In genomic region chr2:179096090-179096489, GRCh38 we compare ENCODE assay signal across 8 cellular contexts. TPM values are rescaled to one million over a fixed set of nuclear protein-coding genes. Genes with fewer than 3 reads are reported as not detected.
DNase-seq lines count a peak whose midpoint lies in the region; ATAC-seq and TF ChIP-seq lines count a peak whose summit lies in the region.
"Had no signal": no experiment of that assay in that cellular context is flagged by ENCODE, and none has a peak within 500 bp of the region (broad histone marks: within the 10 kb centered on the region; RNA-seq: fewer than 3 reads in every experiment).

No MANE protein-coding gene starts in this region.

- no peaks in the 10 kb centered on the region for H3K36me3 Mint-ChIP-seq in immature natural killer cell

- intact Hi-C loops in gastrocnemius medialis (cut with DNase I; ENCODE audit: low total_unique reads) = no loop called here

- H3K36me3 ChIP-seq in KMS-11 (ENCODE audit: insufficient read depth) (no peaks in the 10 kb centered on the region), gastrocnemius medialis (no peaks in the 10 kb centered on the region)

- H2AFZ ChIP-seq in KMS-11 (ENCODE audit: low read depth) = peak overlapping the region; percentile 31; the same call in 1 of the 2 replicates

- peaks cover 8 to 20% of the 10 kb centered on the region in 2 donors for H3K4me1 Mint-ChIP-seq in immature natural killer cell

- H3K27ac Mint-ChIP-seq in immature natural killer cell = no peak overlapping the region
- H3K27ac Mint-ChIP-seq: dendritic cell treated with granulocyte-macrophage colony-stimulating factor and Interleukin-4, amounts not matched to agents 40 ng/mL and 50 ng/mL, for 4 days had no signal

- ATAC-seq in GM18867 (IDR thresholded peaks at IDR 0.05; ENCODE audit: unreplicated experiment) (peak; percentile 98), GM21576 (IDR thresholded peaks at IDR 0.05; ENCODE audit: unreplicated experiment) (peak; percentile 97), left lobe of liver (no peak), gastrocnemius medialis (no peak)

- no peak for TF ChIP-seq CTCF in KMS-11 (conservative IDR thresholded peaks at IDR 0.05; ENCODE audit: low read depth, low read length)
- no peak for TF ChIP-seq CTCF in gastrocnemius medialis (IDR thresholded peaks at IDR 0.05 in 4 of 5, conservative IDR thresholded peaks at IDR 0.05 in 1 of 5)

- no peak overlapping the region for H3K9ac ChIP-seq in KMS-11

- H3K9me3 ChIP-seq in gastrocnemius medialis = no peaks in the 10 kb centered on the region

- H3K4me3 ChIP-seq in KMS-11 (IDR thresholded peaks at IDR 0.05; ENCODE audit: insufficient read depth, low read depth, low read length) = no peak overlapping the region
- no peak overlapping the region for H3K4me3 ChIP-seq in gastrocnemius medialis

- H3K4me2 ChIP-seq in KMS-11 = peak overlapping the region; percentile 49

- no peaks in the 10 kb centered on the region for H3K79me2 ChIP-seq in KMS-11 (ENCODE audit: insufficient read depth, low read depth)

- H3K9me3 Mint-ChIP-seq in immature natural killer cell = peaks cover 0 to 3% (median 2%) of the 10 kb centered on the region in 6 donors

- peak overlapping the region in 2 of 5 donors; percentile 10 to 14 for H3K4me3 Mint-ChIP-seq in immature natural killer cell
- H3K4me3 Mint-ChIP-seq: dendritic cell treated with granulocyte-macrophage colony-stimulating factor and Interleukin-4, amounts not matched to agents 40 ng/mL and 50 ng/mL, for 4 days had no signal

- H3K27ac ChIP-seq in KMS-11 = peak overlapping the region; percentile 47
- H3K27ac ChIP-seq in gastrocnemius medialis = no peak overlapping the region

- peaks cover 0 to 2% (median 0%) of the 10 kb centered on the region in 3 donors for H3K27me3 Mint-ChIP-seq in immature natural killer cell (ENCODE audit: low read depth in 3 of 3)
- H3K27me3 Mint-ChIP-seq: dendritic cell treated with granulocyte-macrophage colony-stimulating factor and Interleukin-4, amounts not matched to agents 40 ng/mL and 50 ng/mL, for 4 days had no signal

- H3K4me1 ChIP-seq in KMS-11 (ENCODE audit: low read depth, poor library complexity, severe bottlenecking) (peaks cover 85% of the 10 kb centered on the region), gastrocnemius medialis (no peaks in the 10 kb centered on the region)

- peak; percentile 5 to 28 (median 28) for DNase-seq in immature natural killer cell
- no peak for DNase-seq in epidermal melanocyte (ENCODE audit: insufficient read length, low spot score)
- DNase-seq in left lobe of liver (ENCODE audit: low spot score) = no peak
- DNase-seq in gastrocnemius medialis = no peak

- TF ChIP-seq POLR2A in gastrocnemius medialis (IDR thresholded peaks at IDR 0.05) = no peak

- H4K20me1 ChIP-seq in KMS-11 (ENCODE audit: insufficient read depth) = no peaks in the 10 kb centered on the region

- H3K27me3 ChIP-seq in KMS-11 (ENCODE audit: insufficient read depth, low read depth) = no peaks in the 10 kb centered on the region
- no peaks in the 10 kb centered on the region for H3K27me3 ChIP-seq in gastrocnemius medialis

- in situ Hi-C loops in gastrocnemius medialis (cut with MboI; ENCODE audit: low sequenced_read_pairs in 4 of 4) = no loop called here

RNA-seq across cellular contexts. Expression of gene CCDC141, which starts 46.2 kb away (rescaled TPM):
- 1 to 10 TPM in 1 of 3 donors, under 1 TPM in 1, not detected in 1; 0.69 to 1.5 TPM for polyA plus RNA-seq in immature natural killer cell
- total RNA-seq in left lobe of liver (0.38 TPM), gastrocnemius medialis (1 to 10 TPM in 3 of 4 donors, under 1 TPM in 1; 0.85 to 4.3 (median 2.2) TPM)

Comparison
In these comparisons a context has a peak if more than half of its experiments do, and no peak if none do; other contexts are left out.
1. ATAC-seq: peak in GM18867 (single experiment) and GM21576 (single experiment); none in left lobe of liver (single experiment) and gastrocnemius medialis (0 of 2).
2. DNase-seq: peak in immature natural killer cell (3 of 3); none in epidermal melanocyte (single experiment), left lobe of liver (single experiment) and gastrocnemius medialis (0 of 2).